ENCODE assay signal across 15 cellular contexts in genomic region chr19:30480097-30480496, GRCh38.
"Had no signal": no experiment of that assay in that cellular context is flagged by ENCODE, and none has a peak within 500 bp of the region (broad histone marks: within the 10 kb centered on the region; RNA-seq: fewer than 3 reads in every experiment).

No MANE protein-coding gene starts in this region.

- H3K27ac Mint-ChIP-seq: progenitor cell of endocrine pancreas had no signal

- H3K4me3 ChIP-seq: coronary artery, heart left ventricle, pancreas, smooth muscle cell, tibial artery, upper lobe of left lung, uterus had no signal

- DNase-seq: effector CD8-positive, alpha-beta T cell; heart left ventricle; mammary epithelial cell; occipital lobe; pancreas; right cardiac atrium; stimulated activated CD4-positive, alpha-beta T cell treated with anti-CD3 and anti-CD28 coated beads, Interleukin-2, amount 100 ng/mL, for 48 hours; stimulated activated naive CD8-positive, alpha-beta T cell treated with anti-CD3 and anti-CD28 coated beads, Interleukin-15, Interleukin-2, amounts not matched to agents 100 U/mL and 50 U/mL, for 24 hours; tibial artery; upper lobe of left lung; uterus had no signal

- H3K9me3 ChIP-seq: heart left ventricle, pancreas, tibial artery, upper lobe of left lung, uterus had no signal

- ATAC-seq: left lobe of liver; pancreas; stimulated activated naive CD8-positive, alpha-beta T cell treated with anti-CD3 and anti-CD28 coated beads, Interleukin-15, Interleukin-2, amounts not matched to agents 100 U/mL and 50 U/mL, for 24 hours had no signal

- H3K4me1 ChIP-seq: pancreas, tibial artery, upper lobe of left lung, uterus had no signal

- H3K27ac ChIP-seq: coronary artery, heart left ventricle, pancreas, tibial artery, upper lobe of left lung, uterus had no signal

- H3K36me3 ChIP-seq: heart left ventricle, pancreas, tibial artery, upper lobe of left lung, uterus had no signal

- H3K27me3 ChIP-seq: tibial artery, upper lobe of left lung, uterus had no signal
